ENCODE assay signal across 20 cellular contexts in genomic region chr22:43835736-43836135, GRCh38. TPM values are rescaled to one million over a fixed set of nuclear protein-coding genes. Genes with fewer than 3 reads are reported as not detected.
"Had no signal": no experiment of that assay in that cellular context is flagged by ENCODE, and none has a peak within 500 bp of the region (broad histone marks: within the 10 kb centered on the region; RNA-seq: fewer than 3 reads in every experiment).

No MANE protein-coding gene starts in this region.

- H3K36me3 ChIP-seq: MG63, SJSA1 had no signal

- H3K27ac ChIP-seq: SJSA1, SK-N-MC had no signal

- H3K9me3 ChIP-seq: MG63, SJSA1 had no signal

- H3K4me3 ChIP-seq: MG63, SJSA1, SK-N-MC had no signal

- H3K27me3 ChIP-seq: MG63 had no signal

- DNase-seq: Karpas-422, KG1, MG63, NCI-H1105, NCI-H1417, NCI-H1436 treated with DMSO at 0.1 percent for 48 hours, NCI-H1694, NCI-H187 treated with DMSO at 0.1 percent for 48 hours, NCI-H2029 treated with DMSO at 0.1 percent for 48 hours, NCI-H2227 treated with DMSO at 0.1 percent for 48 hours, NCI-H524, NCI-H526 treated with DMSO at 0.1 percent for 48 hours, NCI-H748 treated with DMSO at 0.1 percent for 48 hours, RPMI8226, SIG-M5 had no signal

- H3K4me1 ChIP-seq: SJSA1 had no signal

RNA-seq across cellular contexts. Expression of gene SULT4A1, which starts 26.6 kb away (rescaled TPM):
- total RNA-seq: HT-29, NCI-H460, SJSA1 had no signal

RNA-seq across cellular contexts. Expression of gene PNPLA5, which starts 56.1 kb away (rescaled TPM):
- total RNA-seq: HT-29, NCI-H460, Right ventricle myocardium superior, SJSA1 had no signal
